17 cellular contexts compared by ENCODE assay signal in genomic region chr1:29677028-29678024, GRCh38.
DNase-seq lines count a peak whose midpoint lies in the region; TF ChIP-seq lines count a peak whose summit lies in the region.
"Had no signal": no experiment of that assay in that cellular context is flagged by ENCODE, and none has a peak within 500 bp of the region (broad histone marks: within the 10 kb centered on the region; RNA-seq: fewer than 3 reads in every experiment).

No MANE protein-coding gene starts in this region.

- H3K9ac ChIP-seq in endodermal cell (ENCODE audit: extremely low read depth, low read length, poor library complexity, severe bottlenecking), result no peak overlapping the region

- no peak overlapping the region for H2AFZ ChIP-seq in osteoblast (ENCODE audit: low read length)

- no peaks in the 10 kb centered on the region for H4K20me1 ChIP-seq in osteoblast (ENCODE audit: insufficient read depth, low read length)

- H3K27me3 Mint-ChIP-seq in endodermal cell (ENCODE audit: insufficient read depth), result peaks cover 2% of the 10 kb centered on the region

- H3K79me2 ChIP-seq in osteoblast (ENCODE audit: insufficient read depth, low read length), result no peaks in the 10 kb centered on the region

- peak; percentile 64 for DNase-seq in D341Med (ENCODE audit: low spot score)
- DNase-seq in NCI-H1694 (lab: John Stamatoyannopoulos, UW), result peak; percentile 74
- peak; percentile 20 for DNase-seq in endodermal cell
- peak; percentile 17 for DNase-seq in osteoblast (ENCODE audit: insufficient read length, low spot score, missing footprints)
- no peak for DNase-seq in GOT3 (lab: John Stamatoyannopoulos, UW)
- DNase-seq in NCI-H187 treated with DMSO at 0.1 percent for 48 hours (lab: John Stamatoyannopoulos, UW), result no peak
- DNase-seq in brain microvascular endothelial cell, result no peak
- DNase-seq in NCI-H526 treated with DMSO at 0.1 percent for 48 hours (lab: John Stamatoyannopoulos, UW), result no peak
- DNase-seq: activated B cell treated with CpG ODN at 0.5 μM for 24 hours; activated effector memory CD4-positive, alpha-beta T cell treated with Interleukin-2 at 50 U/mL for 16 hours; CD4-positive, alpha-beta memory T cell; gastrocnemius medialis; Karpas-422; NCI-H1092 treated with DMSO at 0.1 percent for 48 hours had no signal

- 86 to 88% methylated on average over 11 to 18 of the region's 18 CpGs for WGBS in endodermal cell (ENCODE audit: insufficient coverage in 1 of 2, insufficient read length in 1 of 2), 2 experiments

- in situ Hi-C loops in brain microvascular endothelial cell (cut with HindIII; ENCODE audit: low pct_ligation_motif_present, low sequenced_read_pairs), result no loop called here

- no peak overlapping the region for H3K4me2 ChIP-seq in osteoblast (ENCODE audit: insufficient read depth, low read length)

- H3K27ac Mint-ChIP-seq in endodermal cell, result no peak overlapping the region
- H3K27ac Mint-ChIP-seq: activated B cell treated with CpG ODN at 0.5 μM for 24 hours; CD4-positive, alpha-beta memory T cell; mesothelial cell of epicardium had no signal

- H3K36me3 ChIP-seq in endodermal cell (ENCODE audit: control insufficient read depth, insufficient read depth, low read length), result no peaks in the 10 kb centered on the region
- no peaks in the 10 kb centered on the region for H3K36me3 ChIP-seq in osteoblast (ENCODE audit: insufficient read depth, low read length)
- no peaks in the 10 kb centered on the region for H3K36me3 ChIP-seq in brain microvascular endothelial cell (replicated peaks)
- H3K36me3 ChIP-seq: gastrocnemius medialis, suprapubic skin had no signal

- H3K4me1 Mint-ChIP-seq in endodermal cell, result peaks cover 8% of the 10 kb centered on the region
- H3K4me1 Mint-ChIP-seq: activated B cell treated with CpG ODN at 0.5 μM for 24 hours; CD4-positive, alpha-beta memory T cell had no signal

- H3K27me3 ChIP-seq in endodermal cell (ENCODE audit: control insufficient read depth, insufficient read depth, low read length, poor library complexity, severe bottlenecking) (no peaks in the 10 kb centered on the region), osteoblast (ENCODE audit: insufficient read depth, low read length) (no peaks in the 10 kb centered on the region), brain microvascular endothelial cell (replicated peaks) (no peaks in the 10 kb centered on the region)
- H3K27me3 ChIP-seq: dorsolateral prefrontal cortex, gastrocnemius medialis had no signal

- H3K9me3 Mint-ChIP-seq in endodermal cell, result peaks cover 6% of the 10 kb centered on the region
- H3K9me3 Mint-ChIP-seq: activated B cell treated with CpG ODN at 0.5 μM for 24 hours; CD4-positive, alpha-beta memory T cell; mesothelial cell of epicardium had no signal

- no peak overlapping the region for H3K4me3 ChIP-seq in endodermal cell (ENCODE audit: low read length)
- no peak overlapping the region for H3K4me3 ChIP-seq in osteoblast (ENCODE audit: insufficient read depth, low read length)
- H3K4me3 ChIP-seq in brain microvascular endothelial cell (ENCODE audit: low read depth, low read length), result no peak overlapping the region
- H3K4me3 ChIP-seq: dorsolateral prefrontal cortex, gastrocnemius medialis, suprapubic skin had no signal

- no peaks in the 10 kb centered on the region for H3K36me3 Mint-ChIP-seq in endodermal cell (ENCODE audit: low read depth)
- H3K36me3 Mint-ChIP-seq: CD4-positive, alpha-beta memory T cell; mesothelial cell of epicardium had no signal

- no peak overlapping the region for H3K4me3 Mint-ChIP-seq in endodermal cell
- H3K4me3 Mint-ChIP-seq: activated B cell treated with CpG ODN at 0.5 μM for 24 hours; CD4-positive, alpha-beta memory T cell; mesothelial cell of epicardium had no signal

- no peak overlapping the region for H3K27ac ChIP-seq in endodermal cell (ENCODE audit: low read depth, low read length)
- no peak overlapping the region for H3K27ac ChIP-seq in osteoblast (ENCODE audit: low read depth, low read length)
- H3K27ac ChIP-seq in brain microvascular endothelial cell, result no peak overlapping the region
- H3K27ac ChIP-seq: dorsolateral prefrontal cortex, gastrocnemius medialis, suprapubic skin had no signal

- H3K9me3 ChIP-seq in endodermal cell (ENCODE audit: control insufficient read depth, low read length), result no peaks in the 10 kb centered on the region
- H3K9me3 ChIP-seq in osteoblast (ENCODE audit: low read depth, low read length), result no peaks in the 10 kb centered on the region
- H3K9me3 ChIP-seq: gastrocnemius medialis, suprapubic skin had no signal

- TF ChIP-seq CTCF in endodermal cell (conservative IDR thresholded peaks at IDR 0.05) (no peak), osteoblast (IDR thresholded peaks at IDR 0.05; ENCODE audit: extremely low read depth, low read depth, low read length) (no peak), brain microvascular endothelial cell (IDR thresholded peaks at IDR 0.05; ENCODE audit: low read depth, low read length, missing control alignments) (no peak)

- no peaks in the 10 kb centered on the region for H3K4me1 ChIP-seq in endodermal cell (ENCODE audit: control insufficient read depth, insufficient read depth, low read length)
- no peaks in the 10 kb centered on the region for H3K4me1 ChIP-seq in osteoblast (ENCODE audit: insufficient read depth, low read length)
- H3K4me1 ChIP-seq: suprapubic skin had no signal

Comparison
In these comparisons a context has a peak if more than half of its experiments do, and no peak if none do; other contexts are left out.
1. DNase-seq: peak in D341Med (single experiment), NCI-H1694 (single experiment), endodermal cell (single experiment) and osteoblast (single experiment); none in GOT3 (single experiment), NCI-H187 treated with DMSO at 0.1 percent for 48 hours (single experiment), brain microvascular endothelial cell (single experiment) and NCI-H526 treated with DMSO at 0.1 percent for 48 hours (single experiment).